ENCODE assay signal across 7 cellular contexts in the genomic region with DNA sequence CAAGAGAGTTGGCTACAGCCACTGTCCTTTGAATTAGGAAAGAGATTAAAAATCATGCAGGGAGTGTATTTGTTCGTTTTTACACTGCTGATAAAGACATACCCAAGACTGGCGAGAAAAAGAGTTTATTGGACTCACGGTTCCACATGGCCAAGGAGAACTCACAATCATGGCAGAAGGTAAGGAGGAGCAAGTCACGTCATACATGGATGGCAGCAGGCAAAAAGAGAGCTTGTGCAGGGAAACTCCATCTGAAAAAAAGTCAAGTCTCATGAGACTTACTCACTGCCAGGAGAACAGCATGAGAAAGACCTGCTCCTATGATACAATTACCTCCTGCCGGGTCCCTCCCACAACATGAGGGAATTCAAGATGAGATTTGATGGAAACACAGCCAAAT.
"Had no signal": no experiment of that assay in that cellular context is flagged by ENCODE, and none has a peak within 500 bp of the region (broad histone marks: within the 10 kb centered on the region; RNA-seq: fewer than 3 reads in every experiment).

No MANE protein-coding gene starts in this region.

- ATAC-seq: GM12878 had no signal

- DNase-seq: GDM1, GF-D8 had no signal

- FAIRE-seq: GM12878, GM12891, GM12892, GM18507, GM19239 had no signal

- H3K4me3 ChIP-seq: GM12878 had no signal
